ENCODE assay signal across 1 cellular context in genomic region chr18:6553234-6553900, GRCh38.
TF ChIP-seq lines count a peak whose summit lies in the region.

No MANE protein-coding gene starts in this region.

TF ChIP-seq in HEK293, 187 proteins besides CTCF, POLR2A, EP300 and RAD21 (continued from another document):
- TF ChIP-seq ZNF155 (tag by site-specific recombination; IDR thresholded peaks at IDR 0.05), result no peak
- no peak for TF ChIP-seq ZNF423 (tag by site-specific recombination; IDR thresholded peaks at IDR 0.05)
- TF ChIP-seq SCRT1 (tag by site-specific recombination; IDR thresholded peaks at IDR 0.05; ENCODE audit: borderline replicate concordance), result no peak
- 0 out of 2 replicates have a peak, but pooled peaks have one; percentile 14 for TF ChIP-seq SP7 (tag by site-specific recombination; IDR thresholded peaks at IDR 0.05)
- peak; percentile 88 for TF ChIP-seq ATF2 (tag by site-specific recombination; IDR thresholded peaks at IDR 0.05; ENCODE audit: low read depth)
